8 cellular contexts compared by ENCODE assay signal in the genomic region with DNA sequence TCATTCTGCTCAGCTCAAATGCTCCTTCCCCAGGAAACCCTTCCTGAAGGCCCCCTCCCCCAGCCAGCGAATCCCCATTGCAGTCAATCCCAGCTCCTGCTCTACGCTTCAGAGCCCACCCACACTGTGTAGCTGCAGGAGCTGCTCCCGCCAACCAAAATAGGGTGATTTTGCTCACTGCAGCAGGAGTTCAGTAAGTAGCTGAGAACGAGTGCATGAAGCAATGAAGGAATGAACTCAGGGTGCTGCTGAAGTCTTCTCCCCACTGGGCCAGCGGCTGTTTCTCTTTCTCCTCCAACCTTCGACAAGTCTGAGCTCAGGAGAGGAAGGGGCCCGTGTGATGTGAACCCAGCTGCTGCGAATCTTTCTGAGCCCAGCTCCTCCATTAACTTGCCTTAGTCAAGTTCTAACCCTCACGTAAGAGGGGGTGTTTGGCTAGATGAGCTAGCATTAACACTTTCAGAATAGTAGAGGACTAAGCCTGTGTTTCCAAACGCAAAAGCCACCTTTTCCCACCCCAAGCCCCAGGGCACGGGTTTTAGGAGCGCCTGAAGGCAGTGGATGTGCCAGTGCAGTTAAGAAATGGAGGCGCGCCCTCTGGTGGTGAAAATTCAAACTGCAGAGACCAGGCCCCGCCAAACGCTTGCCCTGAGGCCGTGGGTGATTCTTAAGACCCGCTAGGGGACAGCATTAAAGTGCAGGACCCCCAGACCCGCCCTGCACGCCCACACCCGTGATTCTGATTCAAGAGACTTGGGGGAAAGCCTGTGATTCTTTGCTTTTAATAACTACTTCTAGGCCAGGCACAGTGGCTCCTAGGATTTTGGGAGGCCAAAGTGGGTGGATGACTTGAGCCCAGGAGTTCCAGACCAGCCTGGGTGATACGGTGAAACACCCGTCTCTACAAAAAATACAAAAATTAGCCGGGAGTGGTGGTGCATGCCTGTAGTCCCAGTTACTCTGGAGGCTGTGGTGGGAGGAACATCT. TPM values are rescaled to one million over a fixed set of nuclear protein-coding genes. Genes with fewer than 3 reads are reported as not detected.
DNase-seq lines count a peak whose midpoint lies in the region; ATAC-seq and TF ChIP-seq lines count a peak whose summit lies in the region.

No MANE protein-coding gene starts in this region.

- no peak overlapping the region for H3K4me3 ChIP-seq in BJ (ENCODE audit: low read depth, low read length)

- peak; percentile 88 for TF ChIP-seq CTCF in BJ (IDR thresholded peaks at IDR 0.05; ENCODE audit: insufficient read depth, low read depth, low read length)

- H3K36me3 ChIP-seq in BJ (ENCODE audit: control insufficient read depth, insufficient read depth, low read length): no peaks in the 10 kb centered on the region

- POLR2A ChIA-PET in BJ (lab: Charles Lee): no interaction called here

- H3K27me3 Mint-ChIP-seq in stimulated activated naive B cell treated with anti-CD40 and anti-IgM and Interleukin-4, amounts not matched to agents 10 μg/mL and 1 μg/mL and 100 μg/mL, for 72 hours: peaks cover 30 to 35% of the 10 kb centered on the region in 2 donors

- no peak overlapping the region for H3K4me3 Mint-ChIP-seq in stimulated activated naive B cell treated with anti-CD40 and anti-IgM and Interleukin-4, amounts not matched to agents 10 μg/mL and 1 μg/mL and 100 μg/mL, for 72 hours

- DNase-seq in BJ (ENCODE audit: low read depth) (no peak), NCI-H1105 (lab: John Stamatoyannopoulos, UW) (peak; percentile 56), midbrain (lab: John Stamatoyannopoulos, UW) (peak; percentile 36)
- DNase-seq in activated CD4-positive, alpha-beta T cell treated with anti-CD3 and anti-CD28 coated beads, Interleukin-2, amount 50 U/mL, for 1 hour: peak; percentile 45
- DNase-seq in effector CD8-positive, alpha-beta T cell (lab: John Stamatoyannopoulos, UW): peak; percentile 7
- peak; percentile 4 for DNase-seq in stimulated activated naive B cell treated with anti-CD40 and anti-IgM and Interleukin-4, amounts not matched to agents 10 μg/mL and 1 μg/mL and 100 μg/mL, for 72 hours

- ATAC-seq in GM19351 (IDR thresholded peaks at IDR 0.05; ENCODE audit: unreplicated experiment): peak; percentile 80
- peak; percentile 49 to 76 for ATAC-seq in stimulated activated naive B cell treated with anti-CD40 and anti-IgM and Interleukin-4, amounts not matched to agents 10 μg/mL and 1 μg/mL and 100 μg/mL, for 72 hours (replicated peaks)
- ATAC-seq in HG03280 (IDR thresholded peaks at IDR 0.05; ENCODE audit: unreplicated experiment): no peak

- H3K36me3 Mint-ChIP-seq in stimulated activated naive B cell treated with anti-CD40 and anti-IgM and Interleukin-4, amounts not matched to agents 10 μg/mL and 1 μg/mL and 100 μg/mL, for 72 hours: no peaks in the 10 kb centered on the region

- H3K27ac Mint-ChIP-seq in stimulated activated naive B cell treated with anti-CD40 and anti-IgM and Interleukin-4, amounts not matched to agents 10 μg/mL and 1 μg/mL and 100 μg/mL, for 72 hours: no peak overlapping the region

- H3K4me1 Mint-ChIP-seq in stimulated activated naive B cell treated with anti-CD40 and anti-IgM and Interleukin-4, amounts not matched to agents 10 μg/mL and 1 μg/mL and 100 μg/mL, for 72 hours: no peaks in the 10 kb centered on the region

- H3K9me3 Mint-ChIP-seq in stimulated activated naive B cell treated with anti-CD40 and anti-IgM and Interleukin-4, amounts not matched to agents 10 μg/mL and 1 μg/mL and 100 μg/mL, for 72 hours: peaks cover 10 to 13% of the 10 kb centered on the region in 2 donors

- no peaks in the 10 kb centered on the region for H3K27me3 ChIP-seq in BJ (ENCODE audit: control insufficient read depth, insufficient read depth, low read length)

- CTCF ChIA-PET in BJ (lab: Yijun Ruan, JAX): interaction anchor here (0.7 to 3.2 kb wide), 29 partner anchors 10 to 839 kb away, joined by 3 to 36 read pairs (median 4); partner anchors contain the start of genes SERPINA12 and SERPINA4

RNA-seq across cellular contexts. Expression of gene SERPINA4, which starts 11.9 kb away (rescaled TPM):
- not detected in 2 replicates for polyA plus RNA-seq in BJ (2011; rRNA removed)
- not detected in 2 replicates for polyA minus RNA-seq in BJ (2011; rRNA and poly(A)+ RNA removed)

RNA-seq across cellular contexts. Expression of gene SERPINA5, which starts 31.9 kb away (rescaled TPM):
- polyA plus RNA-seq in BJ (2011; rRNA removed): 0.09 and 0.12 TPM in 2 replicates
- polyA minus RNA-seq in BJ (2011; rRNA and poly(A)+ RNA removed): 0.31 TPM in 1 of 2 replicates, not detected in the other

RNA-seq across cellular contexts. Expression of gene SERPINA12, which starts 40.0 kb away (rescaled TPM):
- not detected in 2 replicates for polyA plus RNA-seq in BJ (2011; rRNA removed)
- polyA minus RNA-seq in BJ (2011; rRNA and poly(A)+ RNA removed): not detected in 2 replicates
